In genomic region chr4:48767055-48767454, GRCh38 we compare ENCODE assay signal across 18 cellular contexts. TPM values are rescaled to one million over a fixed set of nuclear protein-coding genes. Genes with fewer than 3 reads are reported as not detected.
DNase-seq lines count a peak whose midpoint lies in the region; ATAC-seq, FAIRE-seq and TF ChIP-seq lines count a peak whose summit lies in the region.
"Had no signal": no experiment of that assay in that cellular context is flagged by ENCODE, and none has a peak within 500 bp of the region (broad histone marks: within the 10 kb centered on the region; RNA-seq: fewer than 3 reads in every experiment).

No MANE protein-coding gene starts in this region.

- in situ Hi-C loops in HepG2 (cut with HindIII; ENCODE audit: extremely low pct_ligation_motif_present, low pct_unique_long_range_greater_than_20kb) = no loop called here
- in situ Hi-C loops in astrocyte of the cerebellum (cut with HindIII; ENCODE audit: low sequenced_read_pairs) = no loop called here

- intact Hi-C loops in HepG2 (cut with micrococcal nuclease; ENCODE audit: unreplicated experiment) (no loop called here), right lobe of liver (cut with DNase I) (no loop called here)

- H3K4me1 Mint-ChIP-seq in activated T-cell treated with anti-CD3 and anti-CD28 coated beads, Interleukin-2, amount 50 U/mL, for 72 hours (ENCODE audit: low read depth) = peaks cover 55% of the 10 kb centered on the region

- H3K4me3 ChIP-seq in HepG2 (replicated peaks in 1 of 3; ENCODE audit: insufficient read depth in 1 of 3, low read depth in 2 of 3, low read length in 3 of 3) (no peak overlapping the region), right lobe of liver (no peak overlapping the region), astrocyte of the cerebellum (ENCODE audit: low read depth, low read length) (no peak overlapping the region), fibroblast of villous mesenchyme (ENCODE audit: low read depth, low read length) (no peak overlapping the region)
- H3K4me3 ChIP-seq: transverse colon had no signal

- H3K4me3 Mint-ChIP-seq in activated T-cell treated with anti-CD3 and anti-CD28 coated beads, Interleukin-2, amount 50 U/mL, for 72 hours = peak overlapping the region in 1 of 2 donors; percentile 60
- H3K4me3 Mint-ChIP-seq: central memory CD8-positive, alpha-beta T cell; stimulated activated memory B cell treated with anti-CD40 and anti-IgM and Interleukin-4, amounts not matched to agents 10 μg/mL and 1 μg/mL and 100 μg/mL, for 72 hours had no signal

- no peak for FAIRE-seq in HepG2 (lab: Jason Lieb, UNC)
- FAIRE-seq in RCC 7860 (lab: Jason Lieb, UNC) = no peak

- BruUV-seq in HepG2 (replicated peaks; lab: Mats Ljungman, UMichigan) = no TSS peak

- H3K4me2 ChIP-seq in HepG2 (ENCODE audit: low read depth, low read length) = no peak overlapping the region
- H3K4me2 ChIP-seq: KMS-11 had no signal

- H3K4me1 ChIP-seq in HepG2 (ENCODE audit: insufficient read depth, low read length) = no peaks in the 10 kb centered on the region
- no peaks in the 10 kb centered on the region for H3K4me1 ChIP-seq in right lobe of liver

- TF ChIP-seq EP300 in HepG2 (IDR thresholded peaks at IDR 0.05; ENCODE audit: low read depth in 2 of 2, low read length in 2 of 2) = no peak
- TF ChIP-seq EP300 in HepG2 (CRISPR knock-in tag; IDR thresholded peaks at IDR 0.05; ENCODE audit: borderline replicate concordance) = no peak

- H3K79me2 ChIP-seq in HepG2 (ENCODE audit: insufficient read depth, low read length) = peaks cover 78% of the 10 kb centered on the region

- no peaks in the 10 kb centered on the region for H4K20me1 ChIP-seq in HepG2 (ENCODE audit: insufficient read depth, low read length)

- H3K36me3 ChIP-seq in HepG2 (replicated peaks in 1 of 2; ENCODE audit: control insufficient read depth in 1 of 2, insufficient read depth in 2 of 2, low read length in 2 of 2) (no peaks in the 10 kb centered on the region), right lobe of liver (no peaks in the 10 kb centered on the region)
- H3K36me3 ChIP-seq: transverse colon had no signal

- no peaks in the 10 kb centered on the region for H3K9me3 ChIP-seq in HepG2 (ENCODE audit: low read length)
- H3K9me3 ChIP-seq in right lobe of liver = no peaks in the 10 kb centered on the region
- H3K9me3 ChIP-seq: transverse colon had no signal

- H3K27me3 ChIP-seq in HepG2 (ENCODE audit: control insufficient read depth in 1 of 2, insufficient read depth in 2 of 2, low read length in 2 of 2) (no peaks in the 10 kb centered on the region), right lobe of liver (no peaks in the 10 kb centered on the region)
- H3K27me3 ChIP-seq: transverse colon had no signal

- H3K27me3 Mint-ChIP-seq in activated T-cell treated with anti-CD3 and anti-CD28 coated beads, Interleukin-2, amount 50 U/mL, for 72 hours (ENCODE audit: low read depth) = no peaks in the 10 kb centered on the region
- H3K27me3 Mint-ChIP-seq: central memory CD8-positive, alpha-beta T cell; stimulated activated memory B cell treated with anti-CD40 and anti-IgM and Interleukin-4, amounts not matched to agents 10 μg/mL and 1 μg/mL and 100 μg/mL, for 72 hours had no signal

- no peak for DNase-seq in HepG2 (ENCODE audit: low spot score)
- no peak for DNase-seq in right lobe of liver
- no peak for DNase-seq in astrocyte of the cerebellum (ENCODE audit: low read depth)
- no peak for DNase-seq in fibroblast of villous mesenchyme (ENCODE audit: low read depth)
- no peak for DNase-seq in caudate nucleus (lab: John Stamatoyannopoulos, UW)
- no peak for DNase-seq in activated T-cell treated with anti-CD3 and anti-CD28 coated beads, Interleukin-2, amount 50 U/mL, for 72 hours
- no peak for DNase-seq in RCC 7860 (ENCODE audit: low spot score)
- no peak for DNase-seq in germinal center (ENCODE audit: low spot score)
- DNase-seq: CD8-positive, alpha-beta T cell; effector memory CD4-positive, alpha-beta T cell; hypothalamus; NCI-H1105; NCI-H2107; NCI-H524; transverse colon had no signal

- H2AFZ ChIP-seq in HepG2 (ENCODE audit: low read length) = no peak overlapping the region

- peaks cover 0 to 3% of the 10 kb centered on the region in 2 donors for H3K9me3 Mint-ChIP-seq in activated T-cell treated with anti-CD3 and anti-CD28 coated beads, Interleukin-2, amount 50 U/mL, for 72 hours
- H3K9me3 Mint-ChIP-seq: CD8-positive, alpha-beta T cell; central memory CD8-positive, alpha-beta T cell; stimulated activated memory B cell treated with anti-CD40 and anti-IgM and Interleukin-4, amounts not matched to agents 10 μg/mL and 1 μg/mL and 100 μg/mL, for 72 hours had no signal

- H3K36me3 Mint-ChIP-seq in activated T-cell treated with anti-CD3 and anti-CD28 coated beads, Interleukin-2, amount 50 U/mL, for 72 hours (ENCODE audit: insufficient read depth in 2 of 2) = peaks cover 3 to 5% of the 10 kb centered on the region in 2 donors

- POLR2A ChIA-PET in HepG2 (lab: Yijun Ruan, JAX) = no interaction called here

- CTCF ChIA-PET in HepG2 (lab: Yijun Ruan, JAX; ENCODE audit: low intra/inter-chr PET ratio, low total read pairs) = no interaction called here

- H3K27ac Mint-ChIP-seq in activated T-cell treated with anti-CD3 and anti-CD28 coated beads, Interleukin-2, amount 50 U/mL, for 72 hours = no peak overlapping the region
- H3K27ac Mint-ChIP-seq: CD8-positive, alpha-beta T cell; stimulated activated memory B cell treated with anti-CD40 and anti-IgM and Interleukin-4, amounts not matched to agents 10 μg/mL and 1 μg/mL and 100 μg/mL, for 72 hours had no signal

- ATAC-seq in HepG2 (peak; percentile 38; the same call in 1 of the 3 replicates), right lobe of liver (no peak)
- no peak for ATAC-seq in activated T-cell treated with anti-CD3 and anti-CD28 coated beads, Interleukin-2, amount 50 U/mL, for 72 hours (replicated peaks in 1 of 2)
- ATAC-seq: CD8-positive, alpha-beta T cell had no signal

- H3K27ac ChIP-seq in HepG2 (ENCODE audit: extremely low read length, insufficient read depth, low read length) (no peak overlapping the region), right lobe of liver (no peak overlapping the region), caudate nucleus (ENCODE audit: low read depth, low read length) (no peak overlapping the region)
- H3K27ac ChIP-seq: KMS-11, transverse colon had no signal

- TF ChIP-seq RAD21 in HepG2 (CRISPR knock-in tag; IDR thresholded peaks at IDR 0.05) = no peak

- H3K9ac ChIP-seq in HepG2 (ENCODE audit: insufficient read depth, low read depth, low read length) = no peak overlapping the region
- H3K9ac ChIP-seq: KMS-11 had no signal

- TF ChIP-seq CTCF in HepG2 (CRISPR knock-in tag; IDR thresholded peaks at IDR 0.05) = no peak
- TF ChIP-seq CTCF in right lobe of liver (IDR thresholded peaks at IDR 0.05) = no peak
- peak; percentile 6 for TF ChIP-seq CTCF in astrocyte of the cerebellum (IDR thresholded peaks at IDR 0.05; ENCODE audit: low read depth, low read length, missing control alignments)
- peak; percentile 5 for TF ChIP-seq CTCF in fibroblast of villous mesenchyme (IDR thresholded peaks at IDR 0.05; ENCODE audit: insufficient read depth, low read depth, low read length)

- TF ChIP-seq POLR2A in HepG2 (IDR thresholded peaks at IDR 0.05; ENCODE audit: insufficient read depth in 1 of 2, low read depth in 2 of 2, low read length in 2 of 2) (no peak), right lobe of liver (IDR thresholded peaks at IDR 0.05) (no peak)

- 99% methylated on average over 5 of the region's 5 CpGs for WGBS in HepG2 (ENCODE audit: low lambda C conversion rate)
- 92% methylated on average over 5 of the region's 5 CpGs for whole genome bisulfite sequencing in right lobe of liver (ENCODE audit: insufficient coverage, low coverage, low lambda C conversion rate, missing lambda C conversion rate)

TF ChIP-seq in HepG2, 621 proteins besides CTCF, POLR2A, EP300 and RAD21 (continues in another document):
- no peak for TF ChIP-seq HOMEZ (CRISPR knock-in tag; IDR thresholded peaks at IDR 0.05; ENCODE audit: low read depth)
- no peak for TF ChIP-seq ZNF7 (CRISPR knock-in tag; IDR thresholded peaks at IDR 0.05)
- no peak for TF ChIP-seq SMAD9 (CRISPR knock-in tag; IDR thresholded peaks at IDR 0.05)

RNA-seq across cellular contexts. Expression of gene FRYL, which starts 13.0 kb away (rescaled TPM):
- total RNA-seq in HepG2 (2016; rRNA removed; fragmentation: Illumina TruSeq; extraction: Trizol) = 19.6 and 28.4 TPM in 2 replicates
- 4.5 and 6.9 TPM in 2 replicates for total RNA-seq in HepG2 (2016; cell fraction: cytosol; rRNA removed; fragmentation: Illumina TruSeq; extraction: Trizol; ENCODE audit: low read depth)
- total RNA-seq in HepG2 (2016; cell fraction: insoluble cytoplasmic fraction; rRNA removed; fragmentation: Illumina TruSeq; extraction: Trizol) = 20.0 and 28.7 TPM in 2 replicates
- total RNA-seq in HepG2 (2016; cell fraction: membrane; rRNA removed; fragmentation: Illumina TruSeq; extraction: Trizol) = 5.6 and 7.2 TPM in 2 replicates
- 57.5 and 66.0 TPM in 2 replicates for total RNA-seq in HepG2 (2016; cell fraction: nucleus; rRNA removed; fragmentation: Illumina TruSeq; extraction: Trizol)
- 7.8 and 9.7 TPM in 2 replicates for polyA plus RNA-seq in HepG2 (2011; rRNA removed)
- 2.5 and 4.4 TPM in 2 replicates for polyA plus RNA-seq in HepG2 (2011; cell fraction: cytosol; rRNA removed)
- polyA plus RNA-seq in HepG2 (2011; cell fraction: nucleus; rRNA removed) = 12.2 and 12.3 TPM in 2 replicates
- 7.0 and 7.6 TPM in 2 replicates for polyA plus RNA-seq in HepG2 (2012)
- 0.57 and 0.58 TPM in 2 replicates for polyA plus RNA-seq in HepG2 (2016; cell fraction: cytosol; fragmentation: Illumina TruSeq; extraction: Trizol; ENCODE audit: low read depth)
- 9.9 and 12.5 TPM in 2 replicates for polyA plus RNA-seq in HepG2 (2016; cell fraction: insoluble cytoplasmic fraction; fragmentation: Illumina TruSeq; extraction: Trizol; ENCODE audit: low read depth)
- polyA plus RNA-seq in HepG2 (2016; cell fraction: membrane; fragmentation: Illumina TruSeq; extraction: Trizol; ENCODE audit: low read depth) = 1.2 and 1.7 TPM in 2 replicates
- 21.6 and 24.9 TPM in 2 replicates for polyA plus RNA-seq in HepG2 (2016; cell fraction: nucleus; fragmentation: Illumina TruSeq; extraction: Trizol; ENCODE audit: insufficient read depth, low read depth)
- 27.4 and 29.3 TPM in 2 replicates for polyA minus RNA-seq in HepG2 (2011; rRNA and poly(A)+ RNA removed; ENCODE audit: low replicate concordance)
- 12.0 and 18.5 TPM in 2 replicates for polyA minus RNA-seq in HepG2 (2011; cell fraction: cytosol; rRNA and poly(A)+ RNA removed)
- polyA minus RNA-seq in HepG2 (2011; cell fraction: nucleus; rRNA and poly(A)+ RNA removed) = 177 and 185 TPM in 2 replicates
- 10 to 100 TPM; 15.9 to 27.2 (median 23.3) TPM for total RNA-seq in right lobe of liver
- total RNA-seq in fibroblast of villous mesenchyme = 32.2 and 44.0 TPM in 2 replicates
- 10 to 100 TPM; 71.7 TPM for total RNA-seq in activated T-cell treated with anti-CD3 and anti-CD28 coated beads, Interleukin-2, amount 50 U/mL, for 72 hours

Comparison
In these comparisons a context has a peak if more than half of its experiments do, and no peak if none do; other contexts are left out.
1. CTCF ChIP-seq: peak in astrocyte of the cerebellum (single experiment) and fibroblast of villous mesenchyme (single experiment); none in HepG2 (single experiment) and right lobe of liver (0 of 4).